8 cellular contexts compared by ENCODE assay signal in genomic region chr19:12666305-12667048, GRCh38. TPM values are rescaled to one million over a fixed set of nuclear protein-coding genes. Genes with fewer than 3 reads are reported as not detected.
DNase-seq lines count a peak whose midpoint lies in the region; ATAC-seq, FAIRE-seq and TF ChIP-seq lines count a peak whose summit lies in the region.

TSS of gene MAN2B1 (minus strand) at chr19:12666742. CDS start at chr19:12666701, 41 bp downstream.
TSS of gene WDR83 (plus strand) at chr19:12666807. CDS start at chr19:12669791, 2,984 bp downstream.

- H3K4me3 ChIP-seq in Jurkat, Clone E6-1 (ENCODE audit: low read length), result peak within 1 kb of the TSS; percentile 78

- H3K27me3 Mint-ChIP-seq in natural killer cell (ENCODE audit: low read depth in 2 of 2), result no peaks in the 10 kb centered on the region

- H3K4me1 Mint-ChIP-seq in natural killer cell, result peaks cover 41 to 52% of the 10 kb centered on the region in 2 donors

- H3K27ac Mint-ChIP-seq in natural killer cell, result peak within 1 kb of the TSS; percentile 98

- H3K4me3 Mint-ChIP-seq in natural killer cell, result peak within 1 kb of the TSS; percentile 96

- TF ChIP-seq CTCF in natural killer cell (IDR thresholded peaks at IDR 0.05), result no peak

- peak; percentile 78 to 87 (median 82) for ATAC-seq in natural killer cell

- H3K9me3 Mint-ChIP-seq in natural killer cell, result no peaks in the 10 kb centered on the region

- FAIRE-seq in GM19239 (lab: Jason Lieb, UNC), result peak; percentile 84

- intact Hi-C loops in natural killer cell (cut with micrococcal nuclease), result loop anchor here (5.0 kb wide), 1 partner anchor 56 kb away; the partner anchor contains the start of gene TNPO2

- H3K36me3 Mint-ChIP-seq in natural killer cell, result no peaks in the 10 kb centered on the region

- DNase-seq in AG20443 (ENCODE audit: low spot score) (peak; percentile 96), GM19239 (ENCODE audit: insufficient read length, low spot score) (peak; percentile 84), RPMI8226 (peak; percentile 85), fibroblast of peridontal ligament (ENCODE audit: extremely low read depth) (peak; percentile 33), natural killer cell (peak; percentile 77)
- DNase-seq in Jurkat, Clone E6-1 (ENCODE audit: low read depth, low spot score), result peak; percentile 46
- DNase-seq in activated T-helper 1 cell treated with anti-CD3 and anti-CD28 coated beads, Interleukin-2, amount 50 U/mL, for 16 hours (ENCODE audit: low read depth in 1 of 2, low spot score in 1 of 2), result peak; percentile 52 to 73
- DNase-seq in stimulated activated naive CD4-positive, alpha-beta T cell (lab: John Stamatoyannopoulos, UW), result peak; percentile 53 to 80 (median 72)

RNA-seq across cellular contexts. Expression of gene MAN2B1, which starts in this region (rescaled TPM):
- 27.9 TPM for polyA plus RNA-seq in Jurkat, Clone E6-1 (2012; ENCODE audit: insufficient read depth, insufficient read length)
- 100 to 1,000 TPM; 107 to 118 (median 112) TPM for total RNA-seq in natural killer cell

RNA-seq across cellular contexts. Expression of gene WDR83, which starts in this region (rescaled TPM):
- polyA plus RNA-seq in Jurkat, Clone E6-1 (2012; ENCODE audit: insufficient read depth, insufficient read length), result 41.6 TPM
- 10 to 100 TPM; 17.0 to 25.8 (median 25.1) TPM for total RNA-seq in natural killer cell

Comparison
In these comparisons a context has a peak if more than half of its experiments do, and no peak if none do; other contexts are left out.
1. Peak in every context shown above with its lines: DNase-seq, ATAC-seq and H3K4me3 ChIP-seq.
2. DNase-seq: peak in every context shown above with its lines; median percentile 96 in AG20443; 85 in RPMI8226; 84 in GM19239; 77 in natural killer cell; 72 in stimulated activated naive CD4-positive, alpha-beta T cell; 62 in activated T-helper 1 cell treated with anti-CD3 and anti-CD28 coated beads, Interleukin-2, amount 50 U/mL, for 16 hours; 46 in Jurkat, Clone E6-1; 33 in fibroblast of peridontal ligament.